In genomic region chr14:44756577-44756976, GRCh38 we compare ENCODE assay signal across 23 cellular contexts.
"Had no signal": no experiment of that assay in that cellular context is flagged by ENCODE, and none has a peak within 500 bp of the region (broad histone marks: within the 10 kb centered on the region; RNA-seq: fewer than 3 reads in every experiment).

No MANE protein-coding gene starts in this region.

- ATAC-seq: activated CD8-positive, alpha-beta memory T cell treated with anti-CD3 and anti-CD28 coated beads, Interleukin-2, amount 10 ng/mL, durations not matched to agents 7 days and 5 days; activated naive CD8-positive, alpha-beta T cell treated with anti-CD3 and anti-CD28 coated beads, Interleukin-2, amount 50 U/mL, for 24 hours; K562; T-cell had no signal

- H3K36me3 ChIP-seq: brain microvascular endothelial cell had no signal

- DNase-seq: activated B cell treated with CpG ODN at 0.5 μM for 24 hours; activated CD4-positive, alpha-beta T cell treated with anti-CD3 and anti-CD28 coated beads for 1 hour; activated CD4-positive, alpha-beta T cell treated with anti-CD3 and anti-CD28 coated beads, Interleukin-2, amount 10 ng/mL, durations not matched to agents 24 days and 14 days; activated CD4-positive, alpha-beta T cell treated with anti-CD3 and anti-CD28 coated beads, Interleukin-2, amount 50 U/mL, for 48 hours; activated CD8-positive, alpha-beta memory T cell treated with anti-CD3 and anti-CD28 coated beads, Interleukin-2, amount 10 ng/mL, durations not matched to agents 7 days and 5 days; activated effector memory CD4-positive, alpha-beta T cell treated with Interleukin-2 at 50 U/mL for 16 hours; activated naive CD4-positive, alpha-beta T cell; activated naive CD8-positive, alpha-beta T cell treated with anti-CD3 and anti-CD28 coated beads, Interleukin-2, amount 50 U/mL, for 24 hours; activated T-cell treated with anti-CD3 and anti-CD28 coated beads, Interleukin-2, amount 50 U/mL, for 24 hours; amniotic stem cell; brain microvascular endothelial cell; cerebellar nuclear complex; Kasumi-1; NCI-H1048; NCI-H1694; NCI-H2029; NCI-H446; NCI-H774; T-cell; T-helper 2 cell; T1000 had no signal

- H3K27ac ChIP-seq: brain microvascular endothelial cell, SK-N-MC had no signal

- H3K4me3 ChIP-seq: K562, SK-N-MC had no signal

- H3K27me3 ChIP-seq: brain microvascular endothelial cell had no signal
